Comparison of ENCODE assay signal across 6 cellular contexts in genomic region chr17:48541036-48541573, GRCh38. TPM values are rescaled to one million over a fixed set of nuclear protein-coding genes. Genes with fewer than 3 reads are reported as not detected.
DNase-seq lines count a peak whose midpoint lies in the region; ATAC-seq, FAIRE-seq and TF ChIP-seq lines count a peak whose summit lies in the region.

No MANE protein-coding gene starts in this region.

- H3K36me3 ChIP-seq in A673 (ENCODE audit: insufficient read depth, low read length, poor library complexity, severe bottlenecking): peaks cover 5% of the 10 kb centered on the region
- no peaks in the 10 kb centered on the region for H3K36me3 ChIP-seq in kidney (ENCODE audit: control insufficient read depth in 1 of 2, insufficient read depth in 2 of 2, low read length in 2 of 2)

- POLR2A ChIA-PET in A673 (lab: Charles Lee; ENCODE audit: low non-redundant PET): interaction anchor here (0.6 to 0.7 kb wide), 2 partner anchors 8 to 301 kb away, joined by 4 to 5 read pairs; no protein-coding TSS in a partner anchor
- POLR2A ChIA-PET in activated CD4-positive, alpha-beta memory T cell treated with anti-CD3 and anti-CD28 coated beads, Interleukin-2, amount 10 ng/mL, durations not matched to agents 7 days and 5 days (lab: Charles Lee): interaction anchor here (0.7 to 2.4 kb wide), 12 partner anchors 8 to 177 kb away, joined by 3 to 10 read pairs (median 4); no protein-coding TSS in a partner anchor

- DNase-seq in A673 (ENCODE audit: low spot score) (no peak), kidney (no peak), NCI-H2029 (lab: John Stamatoyannopoulos, UW) (no peak), NOMO-1 treated with dmso at 0.1 percent for 144 hours (lab: John Stamatoyannopoulos, UW; ENCODE audit: unreplicated experiment) (no peak)
- DNase-seq in activated CD4-positive, alpha-beta memory T cell treated with anti-CD3 and anti-CD28 coated beads, Interleukin-2, amount 10 ng/mL, durations not matched to agents 7 days and 5 days: no peak

- peak overlapping the region; percentile 85 to 99 for H3K9ac ChIP-seq in kidney (ENCODE audit: low read length in 2 of 2)

- CTCF ChIA-PET in A673 (lab: Charles Lee): interaction anchor here (0.6 kb wide), 1 partner anchor 103 kb away, joined by 3 read pairs; no protein-coding TSS in a partner anchor
- CTCF ChIA-PET in activated CD4-positive, alpha-beta memory T cell treated with anti-CD3 and anti-CD28 coated beads, Interleukin-2, amount 10 ng/mL, durations not matched to agents 7 days and 5 days (lab: Charles Lee): interaction anchor here (1.5 to 4.6 kb wide), 3 partner anchors 30 to 48 kb away, joined by 4 to 24 read pairs (median 7); no protein-coding TSS in a partner anchor

- intact Hi-C loops in A673 (cut with micrococcal nuclease; ENCODE audit: unreplicated experiment): no loop called here
- intact Hi-C loops in kidney (cut with DNase I): loop anchor here (5.0 kb wide), 1 partner anchor 36 kb away; the partner anchor contains the start of gene HOXB4

- no peak for TF ChIP-seq CTCF in A673 (conservative IDR thresholded peaks at IDR 0.05; ENCODE audit: low read depth, low read length)
- no peak for TF ChIP-seq CTCF in kidney (IDR thresholded peaks at IDR 0.05; ENCODE audit: borderline replicate concordance, extremely low read depth, insufficient read depth)

- no peaks in the 10 kb centered on the region for H3K9me3 Mint-ChIP-seq in activated CD4-positive, alpha-beta memory T cell treated with anti-CD3 and anti-CD28 coated beads, Interleukin-2, amount 10 ng/mL, durations not matched to agents 7 days and 5 days

- H3K4me1 ChIP-seq in A673 (ENCODE audit: insufficient read depth, low read length, poor library complexity, severe bottlenecking) (peaks cover 18% of the 10 kb centered on the region), kidney (ENCODE audit: control insufficient read depth in 1 of 2, insufficient read depth in 1 of 2, low read depth in 1 of 2, low read length in 2 of 2) (peaks cover 11 to 13% of the 10 kb centered on the region in 2 donors)

- peak overlapping the region; percentile 89 for H3K4me3 Mint-ChIP-seq in activated CD4-positive, alpha-beta memory T cell treated with anti-CD3 and anti-CD28 coated beads, Interleukin-2, amount 10 ng/mL, durations not matched to agents 7 days and 5 days

- H3K27ac Mint-ChIP-seq in activated CD4-positive, alpha-beta memory T cell treated with anti-CD3 and anti-CD28 coated beads, Interleukin-2, amount 10 ng/mL, durations not matched to agents 7 days and 5 days: peak overlapping the region; percentile 92

- H3K27me3 Mint-ChIP-seq in activated CD4-positive, alpha-beta memory T cell treated with anti-CD3 and anti-CD28 coated beads, Interleukin-2, amount 10 ng/mL, durations not matched to agents 7 days and 5 days: peaks cover 38% of the 10 kb centered on the region

- H3K4me1 Mint-ChIP-seq in activated CD4-positive, alpha-beta memory T cell treated with anti-CD3 and anti-CD28 coated beads, Interleukin-2, amount 10 ng/mL, durations not matched to agents 7 days and 5 days: peaks cover 35% of the 10 kb centered on the region

- ATAC-seq in GM18861 (IDR thresholded peaks at IDR 0.05; ENCODE audit: unreplicated experiment): no peak

- peaks cover 19% of the 10 kb centered on the region for H3K36me3 Mint-ChIP-seq in activated CD4-positive, alpha-beta memory T cell treated with anti-CD3 and anti-CD28 coated beads, Interleukin-2, amount 10 ng/mL, durations not matched to agents 7 days and 5 days (ENCODE audit: low read depth)

- H3K27ac ChIP-seq in A673 (ENCODE audit: low read depth, low read length, poor library complexity, severe bottlenecking): peak overlapping the region; percentile 95
- H3K27ac ChIP-seq in kidney (ENCODE audit: low read depth in 2 of 2, low read length in 2 of 2): peak overlapping the region; percentile 97 to 98

- H3K9me3 ChIP-seq in A673 (ENCODE audit: low read depth, low read length, poor library complexity, severe bottlenecking) (no peaks in the 10 kb centered on the region), kidney (ENCODE audit: control insufficient read depth in 1 of 2, low read length in 2 of 2) (no peaks in the 10 kb centered on the region)

- H3K4me3 ChIP-seq in A673 (ENCODE audit: low read depth, low read length, poor library complexity, severe bottlenecking): peak overlapping the region; percentile 85
- peak overlapping the region; percentile 85 to 89 for H3K4me3 ChIP-seq in kidney (ENCODE audit: low read length in 2 of 2)

- BruUV-seq in A673 (replicated peaks; lab: Mats Ljungman, UMichigan): no TSS peak

- no peak for FAIRE-seq in kidney (lab: Jason Lieb, UNC)

- H3K27me3 ChIP-seq in A673 (replicated peaks; ENCODE audit: insufficient read depth, low read depth, low read length, poor library complexity): no peaks in the 10 kb centered on the region

RNA-seq across cellular contexts. Expression of gene HOXB2, which starts 3.8 kb away (rescaled TPM):
- total RNA-seq in A673 (2021) (34.5 and 37.8 TPM in 2 replicates), kidney (61.9 TPM)
- 10 to 100 TPM; 20.3 to 20.9 TPM for total RNA-seq in activated CD4-positive, alpha-beta memory T cell treated with anti-CD3 and anti-CD28 coated beads, Interleukin-2, amount 10 ng/mL, durations not matched to agents 7 days and 5 days
- polyA plus RNA-seq in kidney (ENCODE audit: insufficient read depth, low read depth, low replicate concordance): 30.7 TPM

RNA-seq across cellular contexts. Expression of gene HOXB1, which starts 10.3 kb away (rescaled TPM):
- total RNA-seq in A673 (2021) (not detected in 2 replicates), kidney (not detected)
- not detected for total RNA-seq in activated CD4-positive, alpha-beta memory T cell treated with anti-CD3 and anti-CD28 coated beads, Interleukin-2, amount 10 ng/mL, durations not matched to agents 7 days and 5 days
- not detected for polyA plus RNA-seq in kidney (ENCODE audit: insufficient read depth, low read depth, low replicate concordance)

RNA-seq across cellular contexts. Expression of gene HOXB4, which starts 37.0 kb away (rescaled TPM):
- total RNA-seq in A673 (2021) (9.7 and 11.9 TPM in 2 replicates), kidney (22.6 TPM)
- total RNA-seq in activated CD4-positive, alpha-beta memory T cell treated with anti-CD3 and anti-CD28 coated beads, Interleukin-2, amount 10 ng/mL, durations not matched to agents 7 days and 5 days: 1 to 10 TPM; 6.2 to 7.0 TPM
- 4.4 TPM for polyA plus RNA-seq in kidney (ENCODE audit: insufficient read depth, low read depth, low replicate concordance)

RNA-seq across cellular contexts. Expression of gene HOXB3, which starts 48.9 kb away (rescaled TPM):
- total RNA-seq in A673 (2021): 40.7 and 46.1 TPM in 2 replicates
- 10 to 100 TPM; 10.8 to 12.1 TPM for total RNA-seq in activated CD4-positive, alpha-beta memory T cell treated with anti-CD3 and anti-CD28 coated beads, Interleukin-2, amount 10 ng/mL, durations not matched to agents 7 days and 5 days
- total RNA-seq in kidney: 99.0 TPM
- polyA plus RNA-seq in kidney (ENCODE audit: insufficient read depth, low read depth, low replicate concordance): 12.1 TPM

RNA-seq across cellular contexts. Expression of gene HOXB5, which starts 52.5 kb away (rescaled TPM):
- total RNA-seq in A673 (2021) (5.9 and 6.4 TPM in 2 replicates), kidney (27.0 TPM)
- total RNA-seq in activated CD4-positive, alpha-beta memory T cell treated with anti-CD3 and anti-CD28 coated beads, Interleukin-2, amount 10 ng/mL, durations not matched to agents 7 days and 5 days: under 1 TPM in 1 of 2 experiments, not detected in 1; 0.20 TPM
- polyA plus RNA-seq in kidney (ENCODE audit: insufficient read depth, low read depth, low replicate concordance): 12.3 TPM
